ENCODE assay signal across 16 cellular contexts in the genomic region with DNA sequence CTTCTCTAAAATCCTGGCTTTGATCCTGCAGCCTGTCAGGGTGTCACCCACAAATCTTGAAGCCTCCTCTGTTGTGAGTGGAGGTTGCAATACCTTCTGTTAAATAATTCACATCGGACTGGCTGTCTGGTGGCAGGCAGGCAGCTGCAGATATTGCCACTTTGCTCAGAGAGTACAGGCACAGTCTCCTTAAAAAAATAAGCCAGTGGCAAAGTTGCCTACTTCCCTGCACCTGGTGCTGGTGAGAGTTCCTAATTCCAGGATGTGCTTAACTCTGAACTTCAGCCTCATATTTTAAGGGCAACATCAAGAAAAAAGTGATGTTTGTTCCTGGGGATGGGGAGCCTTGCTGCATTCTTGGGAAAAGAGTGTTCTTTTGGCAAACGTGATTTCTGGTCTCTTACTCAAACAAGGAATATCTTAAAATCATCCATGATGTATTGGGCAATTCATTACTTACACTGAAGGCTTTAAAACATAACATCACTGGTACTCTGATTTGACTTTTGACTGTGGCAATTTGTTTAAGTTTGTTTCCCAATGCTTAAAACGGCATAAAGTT.
DNase-seq lines count a peak whose midpoint lies in the region; ATAC-seq, FAIRE-seq and TF ChIP-seq lines count a peak whose summit lies in the region.
"Had no signal": no experiment of that assay in that cellular context is flagged by ENCODE, and none has a peak within 500 bp of the region (broad histone marks: within the 10 kb centered on the region; RNA-seq: fewer than 3 reads in every experiment).

No MANE protein-coding gene starts in this region.

- H3K4me1 ChIP-seq in K562 (replicated peaks in 1 of 2; ENCODE audit: control insufficient read depth in 2 of 2, insufficient read depth in 2 of 2, low read length in 2 of 2) = peaks cover 3 to 40% of the 10 kb centered on the region in 2 experiments

- no peaks in the 10 kb centered on the region for H3K36me3 Mint-ChIP-seq in mesothelial cell of epicardium
- no peaks in the 10 kb centered on the region for H3K36me3 Mint-ChIP-seq in activated T-helper 17 cell treated with anti-CD3 and anti-CD28 coated beads, Interleukin-2, amount 50 U/mL, for 72 hours (ENCODE audit: low read depth)
- H3K36me3 Mint-ChIP-seq: activated naive CD8-positive, alpha-beta T cell; CD8-positive, alpha-beta memory T cell had no signal

- no peak for TF ChIP-seq EP300 in K562 (IDR thresholded peaks at IDR 0.05; ENCODE audit: low read length)

- 41% methylated on average over 3 of the region's 3 CpGs for WGBS in K562 (ENCODE audit: insufficient coverage, low coverage, missing lambda C conversion rate)

- H3K4me1 Mint-ChIP-seq in mesothelial cell of epicardium = peaks cover 24% of the 10 kb centered on the region
- no peaks in the 10 kb centered on the region for H3K4me1 Mint-ChIP-seq in activated T-helper 17 cell treated with anti-CD3 and anti-CD28 coated beads, Interleukin-2, amount 50 U/mL, for 72 hours
- H3K4me1 Mint-ChIP-seq: CD8-positive, alpha-beta memory T cell had no signal

- H3K9me3 Mint-ChIP-seq in mesothelial cell of epicardium = peaks cover 6% of the 10 kb centered on the region
- peaks cover 3% of the 10 kb centered on the region for H3K9me3 Mint-ChIP-seq in activated T-helper 17 cell treated with anti-CD3 and anti-CD28 coated beads, Interleukin-2, amount 50 U/mL, for 72 hours

- no peaks in the 10 kb centered on the region for H3K27me3 ChIP-seq in K562 (ENCODE audit: control insufficient read depth in 2 of 2, insufficient read depth in 2 of 2, low read length in 2 of 2)
- H3K27me3 ChIP-seq: right atrium auricular region had no signal

- H3K9me3 ChIP-seq in K562 (replicated peaks; ENCODE audit: control insufficient read depth, insufficient read depth, low read depth, low read length) = no peaks in the 10 kb centered on the region
- H3K9me3 ChIP-seq: right atrium auricular region had no signal

- CTCF ChIA-PET in K562 (lab: Yijun Ruan, JAX; ENCODE audit: low intra/inter-chr PET ratio) = no interaction called here

- H3K4me3 Mint-ChIP-seq in mesothelial cell of epicardium = peak overlapping the region; percentile 63
- no peak overlapping the region for H3K4me3 Mint-ChIP-seq in activated T-helper 17 cell treated with anti-CD3 and anti-CD28 coated beads, Interleukin-2, amount 50 U/mL, for 72 hours
- H3K4me3 Mint-ChIP-seq: activated naive CD8-positive, alpha-beta T cell; CD8-positive, alpha-beta memory T cell had no signal

- intact Hi-C loops in K562 (cut with micrococcal nuclease) = no loop called here

- in situ Hi-C loops in K562 (cut with MboI) = no loop called here

- no TSS peak for BruUV-seq in K562 (replicated peaks; lab: Mats Ljungman, UMichigan)

- H3K36me3 ChIP-seq in K562 (ENCODE audit: control insufficient read depth, insufficient read depth, low read length) = no peaks in the 10 kb centered on the region
- H3K36me3 ChIP-seq: right atrium auricular region had no signal

- H3K27me3 Mint-ChIP-seq in mesothelial cell of epicardium (ENCODE audit: low read depth) = peaks cover 17% of the 10 kb centered on the region
- H3K27me3 Mint-ChIP-seq in activated T-helper 17 cell treated with anti-CD3 and anti-CD28 coated beads, Interleukin-2, amount 50 U/mL, for 72 hours = peaks cover 3% of the 10 kb centered on the region

- POLR2A ChIA-PET in K562 (lab: Yijun Ruan, JAX) = interaction anchor here (0.7 kb wide), 1 partner anchor 148 kb away, joined by 3 read pairs; no protein-coding TSS in a partner anchor

- H3K27ac Mint-ChIP-seq in mesothelial cell of epicardium = peak overlapping the region; percentile 41
- no peak overlapping the region for H3K27ac Mint-ChIP-seq in activated T-helper 17 cell treated with anti-CD3 and anti-CD28 coated beads, Interleukin-2, amount 50 U/mL, for 72 hours
- H3K27ac Mint-ChIP-seq: activated naive CD8-positive, alpha-beta T cell had no signal

- no peak for TF ChIP-seq CTCF in K562 (IDR thresholded peaks at IDR 0.05 in 2 of 3, conservative IDR thresholded peaks at IDR 0.05 in 1 of 3; ENCODE audit: insufficient read depth in 2 of 3, low read depth in 1 of 3, low read length in 3 of 3)
- no peak for TF ChIP-seq CTCF in mesothelial cell of epicardium (IDR thresholded peaks at IDR 0.05; ENCODE audit: unreplicated experiment)

- H3K79me2 ChIP-seq in K562 (ENCODE audit: control insufficient read depth, insufficient read depth, low read length) = no peaks in the 10 kb centered on the region

- H3K9me1 ChIP-seq in K562 (ENCODE audit: control insufficient read depth, insufficient read depth, low read length) = no peaks in the 10 kb centered on the region

- peak overlapping the region; percentile 86; the same call in 1 of the 2 replicates for H2AFZ ChIP-seq in K562 (ENCODE audit: low read depth, low read length)

- DNase-seq in NCI-H1417 (lab: John Stamatoyannopoulos, UW) (peak in 2 of 3 experiments; percentile 64 to 73), NCI-H1417 treated with DMSO at 0.1 percent for 48 hours (lab: John Stamatoyannopoulos, UW) (no peak), K562 (ENCODE audit: extremely low read depth in 1 of 4, low spot score in 3 of 4) (no peak), mesothelial cell of epicardium (ENCODE audit: low spot score in 2 of 2, unreplicated experiment in 2 of 2) (no peak), stromal cell of bone marrow (ENCODE audit: low read depth) (peak; percentile 23)
- DNase-seq in activated naive CD4-positive, alpha-beta T cell treated with Interleukin-2 at 50 U/mL for 16 hours = no peak
- DNase-seq: activated CD4-positive, alpha-beta T cell treated with anti-CD3 and anti-CD28 coated beads for 1 hour; CD8-positive, alpha-beta memory T cell; central memory CD4-positive, alpha-beta T cell; stimulated activated CD4-positive, alpha-beta T cell treated with anti-CD3 and anti-CD28 coated beads, Interleukin-4, amount 100 ng/mL, for 4 hours had no signal

- peak overlapping the region; percentile 80; the same call in 2 of the 3 replicates for H3K27ac ChIP-seq in K562 (ENCODE audit: extremely low read depth, low read depth, low read length)
- H3K27ac ChIP-seq: right atrium auricular region had no signal

- TF ChIP-seq POLR2A in K562 (conservative IDR thresholded peaks at IDR 0.05) = no peak

- no peaks in the 10 kb centered on the region for H4K20me1 ChIP-seq in K562 (replicated peaks; ENCODE audit: control insufficient read depth, insufficient read depth, low read length)

- no peak overlapping the region for H3K4me3 ChIP-seq in K562

- ATAC-seq in K562 (no peak), HG02678 (IDR thresholded peaks at IDR 0.05; ENCODE audit: unreplicated experiment) (no peak)
- ATAC-seq in activated T-helper 17 cell treated with anti-CD3 and anti-CD28 coated beads, Interleukin-2, amount 50 U/mL, for 72 hours (replicated peaks) = no peak

- H3K4me2 ChIP-seq in K562 (ENCODE audit: insufficient read depth, low read length) = peak overlapping the region; percentile 81

- no peak for FAIRE-seq in K562 (lab: Jason Lieb, UNC)
- FAIRE-seq: A204.1, endometrium had no signal

- peak overlapping the region; percentile 50 to 61; a peak in 2 of 4 replicates for H3K9ac ChIP-seq in K562 (ENCODE audit: insufficient read depth in 1 of 2, low read depth in 2 of 2, low read length in 2 of 2)

- TF ChIP-seq RAD21 in K562 (CRISPR knock-in tag; conservative IDR thresholded peaks at IDR 0.05 in 1 of 2, IDR thresholded peaks at IDR 0.05 in 1 of 2) = no peak

TF ChIP-seq in K562, 482 proteins besides CTCF, POLR2A, EP300 and RAD21:
- TF ChIP-seq HMGN3 (IDR thresholded peaks at IDR 0.05; ENCODE audit: borderline replicate concordance, extremely low read depth, insufficient read length, low read depth, low read length) (no peak), CEBPG (CRISPR knock-in tag; IDR thresholded peaks at IDR 0.05) (no peak), CEBPG (tag; conservative IDR thresholded peaks at IDR 0.05 in 1 of 2, IDR thresholded peaks at IDR 0.05 in 1 of 2) (peak; percentile 41; a peak in 2 of 4 replicates), CEBPB (tag; IDR thresholded peaks at IDR 0.05) (peak; percentile 40; the same call in 1 of the 2 replicates)

Comparison
In these comparisons a context has a peak if more than half of its experiments do, and no peak if none do; other contexts are left out.
1. DNase-seq: peak in NCI-H1417 (2 of 3) and stromal cell of bone marrow (single experiment); none in NCI-H1417 treated with DMSO at 0.1 percent for 48 hours (single experiment), K562 (0 of 4), mesothelial cell of epicardium (0 of 2) and activated naive CD4-positive, alpha-beta T cell treated with Interleukin-2 at 50 U/mL for 16 hours (single experiment).